Comparison of ENCODE assay signal across 19 cellular contexts in genomic region chr6:35427851-35428321, GRCh38. TPM values are rescaled to one million over a fixed set of nuclear protein-coding genes. Genes with fewer than 3 reads are reported as not detected.
A peak's percentile ranks its signal among the peaks of the same experiment; 100 is the strongest.
DNase-seq lines count a peak whose midpoint lies in the region; ATAC-seq, FAIRE-seq and TF ChIP-seq lines count a peak whose summit lies in the region.
"Had no signal": no experiment of that assay in that cellular context is flagged by ENCODE, and none has a peak within 500 bp of the region (broad histone marks: within the 10 kb centered on the region; RNA-seq: fewer than 3 reads in every experiment).

No MANE protein-coding gene starts in this region.

- H3K9me3 ChIP-seq in WERI-Rb-1 (ENCODE audit: severe bottlenecking) (peaks cover 19% of the 10 kb centered on the region), gastroesophageal sphincter (peaks cover 0 to 12% (median 0%) of the 10 kb centered on the region in 3 donors)

- peak overlapping the region; percentile 62 for H3K4me3 Mint-ChIP-seq in osteocyte (ENCODE audit: unreplicated experiment)
- H3K4me3 Mint-ChIP-seq: activated CD4-positive, alpha-beta T cell treated with anti-CD3 and anti-CD28 coated beads, Interleukin-2, amount 10 ng/mL, durations not matched to agents 7 days and 5 days; activated T-cell treated with anti-CD3 and anti-CD28 coated beads, Interleukin-2, amount 50 U/mL, for 72 hours; CD4-positive, alpha-beta memory T cell had no signal

- DNase-seq in H54 (ENCODE audit: insufficient read length, low spot score) (peak; percentile 40), WERI-Rb-1 (peak; percentile 80), fibroblast of gingiva (ENCODE audit: low read depth) (peak; percentile 59), osteocyte (ENCODE audit: extremely low spot score, unreplicated experiment) (no peak), NCI-H69 (lab: John Stamatoyannopoulos, UW) (no peak), SW480 (ENCODE audit: low spot score) (no peak)
- DNase-seq: activated CD4-positive, alpha-beta T cell treated with anti-CD3 and anti-CD28 coated beads, Interleukin-2, amount 10 ng/mL, durations not matched to agents 7 days and 5 days; activated T-cell treated with anti-CD3 and anti-CD28 coated beads, Interleukin-2, amount 50 U/mL, for 72 hours; amygdala; CD4-positive, alpha-beta memory T cell; head of caudate nucleus; left colon; NCI-H187; NCI-H524; stimulated activated CD4-positive, alpha-beta T cell treated with anti-CD3 and anti-CD28 coated beads, Interleukin-2, amount 100 ng/mL, for 24 hours; T-helper 1 cell; upper lobe of right lung had no signal

- no peak for ATAC-seq in gastroesophageal sphincter
- ATAC-seq: activated T-cell treated with anti-CD3 and anti-CD28 coated beads, Interleukin-2, amount 50 U/mL, for 72 hours; left colon had no signal

- H3K9me3 Mint-ChIP-seq in osteocyte (ENCODE audit: unreplicated experiment) = no peaks in the 10 kb centered on the region

- WGBS in gastroesophageal sphincter (ENCODE audit: low coverage in 1 of 2), 2 donors = 39 to 58% methylated on average over 2 to 4 of the region's 9 CpGs

- no peak for FAIRE-seq in H54 (lab: Jason Lieb, UNC)

- peak overlapping the region; percentile 92 for H3K27ac Mint-ChIP-seq in osteocyte (ENCODE audit: unreplicated experiment)
- H3K27ac Mint-ChIP-seq: activated CD4-positive, alpha-beta T cell treated with anti-CD3 and anti-CD28 coated beads, Interleukin-2, amount 10 ng/mL, durations not matched to agents 7 days and 5 days; activated T-cell treated with anti-CD3 and anti-CD28 coated beads, Interleukin-2, amount 50 U/mL, for 72 hours had no signal

- TF ChIP-seq CTCF in WERI-Rb-1 (IDR thresholded peaks at IDR 0.05; ENCODE audit: low read depth, low read length) = no peak
- TF ChIP-seq CTCF in osteocyte (IDR thresholded peaks at IDR 0.05) = no peak
- no peak for TF ChIP-seq CTCF in gastroesophageal sphincter (IDR thresholded peaks at IDR 0.05)

- peaks cover 15% of the 10 kb centered on the region for H3K36me3 Mint-ChIP-seq in osteocyte (ENCODE audit: unreplicated experiment)

- H3K4me1 ChIP-seq in gastroesophageal sphincter = peaks cover 0 to 8% (median 0%) of the 10 kb centered on the region in 3 donors

- no peak for TF ChIP-seq POLR2A in H54 (IDR thresholded peaks at IDR 0.05; ENCODE audit: low read depth, low read length)
- no peak for TF ChIP-seq POLR2A in gastroesophageal sphincter (IDR thresholded peaks at IDR 0.05)

- H3K27me3 ChIP-seq in WERI-Rb-1 (ENCODE audit: insufficient read depth, low read depth, severe bottlenecking) = no peaks in the 10 kb centered on the region
- H3K27me3 ChIP-seq in gastroesophageal sphincter = no peaks in the 10 kb centered on the region
- H3K27me3 ChIP-seq: upper lobe of right lung had no signal

- H3K4me3 ChIP-seq in WERI-Rb-1 (ENCODE audit: low read depth, low read length) (no peak overlapping the region), gastroesophageal sphincter (no peak overlapping the region)
- H3K4me3 ChIP-seq: upper lobe of right lung had no signal

- H3K27ac ChIP-seq in WERI-Rb-1 = peak overlapping the region; percentile 67
- no peak overlapping the region for H3K27ac ChIP-seq in gastroesophageal sphincter
- H3K27ac ChIP-seq: KMS-11, upper lobe of right lung had no signal

- no peaks in the 10 kb centered on the region for H3K27me3 Mint-ChIP-seq in osteocyte (ENCODE audit: unreplicated experiment)
- H3K27me3 Mint-ChIP-seq: activated CD4-positive, alpha-beta T cell treated with anti-CD3 and anti-CD28 coated beads, Interleukin-2, amount 10 ng/mL, durations not matched to agents 7 days and 5 days; CD4-positive, alpha-beta memory T cell had no signal

- H3K36me3 ChIP-seq in WERI-Rb-1 = peaks cover 14% of the 10 kb centered on the region
- peaks cover 0 to 52% of the 10 kb centered on the region in 2 donors for H3K36me3 ChIP-seq in gastroesophageal sphincter

- peaks cover 52% of the 10 kb centered on the region for H3K4me1 Mint-ChIP-seq in osteocyte (ENCODE audit: unreplicated experiment)
- H3K4me1 Mint-ChIP-seq: CD4-positive, alpha-beta memory T cell had no signal

- TF ChIP-seq EP300 in gastroesophageal sphincter (IDR thresholded peaks at IDR 0.05) = no peak

RNA-seq across cellular contexts. Expression of gene FANCE, which starts 24.3 kb away (rescaled TPM):
- total RNA-seq in osteocyte (7.8 TPM in 2 replicates), gastroesophageal sphincter (1 to 10 TPM; 2.6 to 5.0 (median 3.8) TPM)

RNA-seq across cellular contexts. Expression of gene RPL10A, which starts 40.3 kb away (rescaled TPM):
- total RNA-seq in osteocyte (1,177 and 1,245 TPM in 2 replicates), gastroesophageal sphincter (1,000 to 10,000 TPM in 3 of 4 donors, 100 to 1,000 TPM in 1; 870 to 1,936 (median 1,411) TPM)

Comparison
In these comparisons a context has a peak if more than half of its experiments do, and no peak if none do; other contexts are left out.
1. DNase-seq: peak in H54 (single experiment), WERI-Rb-1 (single experiment) and fibroblast of gingiva (single experiment); none in osteocyte (single experiment), NCI-H69 (single experiment) and SW480 (single experiment).